ENCODE assay signal across 19 cellular contexts in genomic region chr4:43757147-43757546, GRCh38.
DNase-seq lines count a peak whose midpoint lies in the region; ATAC-seq and TF ChIP-seq lines count a peak whose summit lies in the region.
"Had no signal": no experiment of that assay in that cellular context is flagged by ENCODE, and none has a peak within 500 bp of the region (broad histone marks: within the 10 kb centered on the region; RNA-seq: fewer than 3 reads in every experiment).

No MANE protein-coding gene starts in this region.

- no peak overlapping the region for H3K9ac ChIP-seq in iPS-18a (ENCODE audit: low read length)

- H3K27me3 ChIP-seq in breast epithelium: no peaks in the 10 kb centered on the region
- H3K27me3 ChIP-seq in iPS-18a (ENCODE audit: control insufficient read depth, insufficient read depth, low read length): no peaks in the 10 kb centered on the region
- no peaks in the 10 kb centered on the region for H3K27me3 ChIP-seq in upper lobe of right lung

- H3K4me1 ChIP-seq in breast epithelium: no peaks in the 10 kb centered on the region
- peaks cover 10% of the 10 kb centered on the region for H3K4me1 ChIP-seq in iPS-18a (ENCODE audit: control insufficient read depth, low read depth, low read length)
- no peaks in the 10 kb centered on the region for H3K4me1 ChIP-seq in upper lobe of right lung

- no peaks in the 10 kb centered on the region for H3K27me3 Mint-ChIP-seq in MCF 10A (ENCODE audit: insufficient read depth, unreplicated experiment)
- H3K27me3 Mint-ChIP-seq: activated B cell treated with CpG ODN at 0.5 μM for 24 hours; CD4-positive, CD25-positive, alpha-beta regulatory T cell had no signal

- CTCF ChIA-PET in MCF 10A (lab: Yijun Ruan, JAX): interaction anchor here (0.6 to 1.2 kb wide), 4 partner anchors 619 to 691 kb away, joined by 3 to 5 read pairs (median 4); partner anchors contain the start of gene KCTD8

- in situ Hi-C loops in astrocyte of the spinal cord (cut with HindIII; ENCODE audit: low sequenced_read_pairs): no loop called here

- no peak overlapping the region for H3K27ac Mint-ChIP-seq in MCF 10A (ENCODE audit: low read depth, unreplicated experiment)
- H3K27ac Mint-ChIP-seq: activated B cell treated with CpG ODN at 0.5 μM for 24 hours; CD4-positive, CD25-positive, alpha-beta regulatory T cell had no signal

- no peak overlapping the region for H3K4me3 Mint-ChIP-seq in MCF 10A (ENCODE audit: unreplicated experiment)
- H3K4me3 Mint-ChIP-seq: activated B cell treated with CpG ODN at 0.5 μM for 24 hours; CD4-positive, CD25-positive, alpha-beta regulatory T cell had no signal

- H3K27ac ChIP-seq in breast epithelium (no peak overlapping the region), iPS-18a (ENCODE audit: low read length) (peak overlapping the region; percentile 68), upper lobe of right lung (no peak overlapping the region)

- no peaks in the 10 kb centered on the region for H3K9me3 ChIP-seq in breast epithelium
- no peaks in the 10 kb centered on the region for H3K9me3 ChIP-seq in iPS-18a (ENCODE audit: control insufficient read depth, low read depth, low read length)
- no peaks in the 10 kb centered on the region for H3K9me3 ChIP-seq in upper lobe of right lung

- H3K36me3 Mint-ChIP-seq in MCF 10A (ENCODE audit: insufficient read depth, unreplicated experiment): no peaks in the 10 kb centered on the region
- H3K36me3 Mint-ChIP-seq: CD4-positive, CD25-positive, alpha-beta regulatory T cell had no signal

- intact Hi-C loops in MCF 10A (cut with micrococcal nuclease) (no loop called here), breast epithelium (cut with DNase I; ENCODE audit: low total_unique reads) (no loop called here), upper lobe of right lung (cut with DNase I) (no loop called here)

- peak; percentile 44 for ATAC-seq in upper lobe of right lung
- ATAC-seq in HG02623 (IDR thresholded peaks at IDR 0.05; ENCODE audit: unreplicated experiment): no peak
- ATAC-seq: sciatic nerve had no signal

- peaks cover 8% of the 10 kb centered on the region for H3K4me1 Mint-ChIP-seq in MCF 10A (ENCODE audit: insufficient read depth, unreplicated experiment)
- H3K4me1 Mint-ChIP-seq: activated B cell treated with CpG ODN at 0.5 μM for 24 hours; CD4-positive, CD25-positive, alpha-beta regulatory T cell had no signal

- peak; percentile 55 for DNase-seq in MCF 10A (ENCODE audit: unreplicated experiment)
- no peak for DNase-seq in breast epithelium (ENCODE audit: low spot score in 2 of 2)
- peak; percentile 1 for DNase-seq in astrocyte of the spinal cord (ENCODE audit: low read depth, low spot score)
- no peak for DNase-seq in upper lobe of right lung
- no peak for DNase-seq in amniotic stem cell (lab: John Stamatoyannopoulos, UW)
- DNase-seq in NCI-H2227 treated with DMSO at 0.1 percent for 48 hours (lab: John Stamatoyannopoulos, UW): no peak
- DNase-seq: activated B cell treated with CpG ODN at 0.5 μM for 24 hours; activated CD8-positive, alpha-beta memory T cell treated with anti-CD3 and anti-CD28 coated beads, Interleukin-2, amount 50 U/mL, for 4 hours; activated naive CD4-positive, alpha-beta T cell; CD4-positive, CD25-positive, alpha-beta regulatory T cell; erythroblast; KG1; NCI-H1694; RPMI8226; stimulated activated CD8-positive, alpha-beta memory T cell treated with anti-CD3 and anti-CD28 coated beads, Interleukin-4, amount 100 ng/mL, for 48 hours had no signal

- POLR2A ChIA-PET in MCF 10A (lab: Yijun Ruan, JAX): interaction anchor here (0.7 kb wide), 1 partner anchor 169 kb away, joined by 3 read pairs; no protein-coding TSS in a partner anchor

- H3K36me3 ChIP-seq in breast epithelium (no peaks in the 10 kb centered on the region), iPS-18a (ENCODE audit: control insufficient read depth, low read depth, low read length) (no peaks in the 10 kb centered on the region), upper lobe of right lung (no peaks in the 10 kb centered on the region)

- no TSS peak for BruUV-seq in MCF 10A (replicated peaks; lab: Mats Ljungman, UMichigan)

- H3K4me3 ChIP-seq in breast epithelium: no peak overlapping the region
- H3K4me3 ChIP-seq in astrocyte of the spinal cord (ENCODE audit: low read depth, low read length): no peak overlapping the region
- H3K4me3 ChIP-seq in iPS-18a (ENCODE audit: low read length): peak overlapping the region; percentile 3
- no peak overlapping the region for H3K4me3 ChIP-seq in upper lobe of right lung
- H3K4me3 ChIP-seq: lung had no signal

- TF ChIP-seq CTCF in MCF 10A (IDR thresholded peaks at IDR 0.05; ENCODE audit: unreplicated experiment) (no peak), breast epithelium (IDR thresholded peaks at IDR 0.05) (no peak), astrocyte of the spinal cord (IDR thresholded peaks at IDR 0.05; ENCODE audit: low read depth, low read length) (no peak), upper lobe of right lung (IDR thresholded peaks at IDR 0.05) (no peak)

- no peak for TF ChIP-seq POLR2A in breast epithelium (IDR thresholded peaks at IDR 0.05)

- H3K9me3 Mint-ChIP-seq in MCF 10A (ENCODE audit: unreplicated experiment): peaks cover 8% of the 10 kb centered on the region

Comparison
In these comparisons a context has a peak if more than half of its experiments do, and no peak if none do; other contexts are left out.
1. DNase-seq: peak in MCF 10A (single experiment) and astrocyte of the spinal cord (single experiment); none in breast epithelium (0 of 2), upper lobe of right lung (single experiment), amniotic stem cell (single experiment) and NCI-H2227 treated with DMSO at 0.1 percent for 48 hours (single experiment).